Comparison of ENCODE assay signal across 1 cellular context in genomic region chr9:125241863-125242739, GRCh38.
TF ChIP-seq lines count a peak whose summit lies in the region.

No MANE protein-coding gene starts in this region.

TF ChIP-seq in K562, 482 proteins besides CTCF, POLR2A, EP300 and RAD21 (continued from another document):
- TF ChIP-seq ZNF512 (tag; IDR thresholded peaks at IDR 0.05): no peak
